ENCODE assay signal across 12 cellular contexts in the genomic region with DNA sequence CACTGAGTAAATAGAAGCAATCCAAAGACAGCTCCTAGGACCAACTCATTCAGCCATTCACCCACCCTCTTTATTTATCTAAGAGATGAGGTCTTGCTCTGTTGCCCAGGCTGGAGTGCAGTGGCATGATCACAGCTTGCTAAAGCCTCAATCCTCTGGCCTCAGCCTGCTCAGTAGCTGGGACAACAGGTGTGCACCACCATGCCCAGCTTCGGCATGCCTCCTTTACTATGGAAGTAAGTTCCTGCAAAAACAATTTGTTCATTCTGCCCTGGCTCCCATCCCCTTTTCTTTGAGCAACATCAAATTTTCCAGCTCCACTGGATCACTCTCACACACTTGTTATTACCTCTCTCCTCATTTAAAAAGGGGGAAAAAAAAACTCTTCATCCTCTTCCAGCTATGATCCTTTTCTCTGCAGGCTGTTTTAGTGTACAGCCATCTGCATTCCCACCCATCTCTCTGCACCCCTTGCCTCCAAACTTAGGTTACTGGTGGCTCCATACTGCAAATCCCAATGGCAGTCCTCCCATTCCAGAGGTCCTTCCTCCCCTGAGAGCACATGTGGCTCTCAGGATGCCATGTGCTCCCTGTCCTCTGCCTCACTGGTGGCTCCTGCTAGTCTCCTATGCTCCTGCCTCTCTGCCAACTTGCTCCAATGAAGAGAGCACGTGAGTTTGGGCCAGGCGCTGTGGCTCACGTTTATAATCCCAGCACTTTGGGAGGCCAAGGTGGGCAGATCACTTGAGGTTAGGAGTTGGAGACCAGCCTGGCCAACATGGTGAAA. TPM values are rescaled to one million over a fixed set of nuclear protein-coding genes. Genes with fewer than 3 reads are reported as not detected.
DNase-seq lines count a peak whose midpoint lies in the region; ATAC-seq and TF ChIP-seq lines count a peak whose summit lies in the region.
"Had no signal": no experiment of that assay in that cellular context is flagged by ENCODE, and none has a peak within 500 bp of the region (broad histone marks: within the 10 kb centered on the region; RNA-seq: fewer than 3 reads in every experiment).

No MANE protein-coding gene starts in this region.

- ATAC-seq in CD4-positive, alpha-beta T cell (ENCODE audit: poor library complexity): no peak
- ATAC-seq in PC-3: no peak
- ATAC-seq in HG02884 (IDR thresholded peaks at IDR 0.05; ENCODE audit: unreplicated experiment): no peak
- no peak for ATAC-seq in GM18498 (IDR thresholded peaks at IDR 0.05; ENCODE audit: unreplicated experiment)

- no peaks in the 10 kb centered on the region for H3F3A ChIP-seq in PC-3 (ENCODE audit: low read length, unreplicated experiment)

- H3K4me3 ChIP-seq in PC-3 (ENCODE audit: low read length): no peak overlapping the region

- H4K20me1 ChIP-seq in PC-3 (ENCODE audit: low read length): peaks cover 23% of the 10 kb centered on the region; the same call in 1 of the 2 replicates

- H3K27me3 ChIP-seq in CD4-positive, alpha-beta T cell (ENCODE audit: control insufficient read depth, insufficient read depth, low read length): no peaks in the 10 kb centered on the region
- H3K27me3 ChIP-seq in PC-3 (ENCODE audit: low read length): no peaks in the 10 kb centered on the region

- H3K9me3 ChIP-seq in CD4-positive, alpha-beta T cell (ENCODE audit: control insufficient read depth, low read length): no peaks in the 10 kb centered on the region
- no peaks in the 10 kb centered on the region for H3K9me3 ChIP-seq in PC-3 (ENCODE audit: low read length)

- H3K27ac ChIP-seq in CD4-positive, alpha-beta T cell (ENCODE audit: low read depth, low read length): no peak overlapping the region
- H3K27ac ChIP-seq in PC-3 (ENCODE audit: low read length): no peak overlapping the region

- no peaks in the 10 kb centered on the region for H3K9me3 Mint-ChIP-seq in CD4-positive, alpha-beta T cell
- H3K9me3 Mint-ChIP-seq in immature natural killer cell: no peaks in the 10 kb centered on the region
- H3K9me3 Mint-ChIP-seq in CD14-positive monocyte: peaks cover 0 to 1% (median 0%) of the 10 kb centered on the region in 7 donors

- peaks cover 14% of the 10 kb centered on the region; the same call in 1 of the 2 replicates for H3K4me1 ChIP-seq in PC-3 (ENCODE audit: insufficient read depth, low read length)

- H3K9me2 ChIP-seq in PC-3 (replicated peaks; ENCODE audit: low read length): no peaks in the 10 kb centered on the region

- intact Hi-C loops in CD4-positive, alpha-beta T cell (cut with DNase I, micrococcal nuclease): loop anchor here in 1 of 2 experiments (1.0 kb wide), 1 partner anchor 21 kb away; no protein-coding TSS in a partner anchor
- intact Hi-C loops in PC-3 (cut with micrococcal nuclease) (no loop called here), CD14-positive monocyte (cut with micrococcal nuclease) (no loop called here)

- no peak overlapping the region for H2AFZ ChIP-seq in PC-3 (ENCODE audit: low read length)

- peak overlapping the region; percentile 49 for H3K27ac Mint-ChIP-seq in CD4-positive, alpha-beta T cell
- H3K27ac Mint-ChIP-seq in immature natural killer cell (peak overlapping the region in 1 of 6 donors; percentile 64), CD14-positive monocyte (peak overlapping the region in 1 of 7 donors; percentile 23)

- H3K36me3 Mint-ChIP-seq in CD4-positive, alpha-beta T cell (ENCODE audit: low read depth): peaks cover 40% of the 10 kb centered on the region
- H3K36me3 Mint-ChIP-seq in immature natural killer cell (peaks cover 0 to 8% (median 3%) of the 10 kb centered on the region in 3 donors), CD14-positive monocyte (peaks cover 36 to 52% of the 10 kb centered on the region in 2 donors)

- POLR2A ChIA-PET in CD4-positive, alpha-beta T cell (lab: Charles Lee): no interaction called here
- POLR2A ChIA-PET in PC-3 (lab: Charles Lee; ENCODE audit: unreplicated experiment): interaction anchor here (0.6 kb wide), 1 partner anchor 11 kb away, joined by 5 read pairs; no protein-coding TSS in a partner anchor

- H3K4me2 ChIP-seq in PC-3 (ENCODE audit: low read length): peak overlapping the region; percentile 22

- BruUV-seq in PC-3 (replicated peaks; lab: Mats Ljungman, UMichigan): no TSS peak

- H3K27me3 Mint-ChIP-seq in CD4-positive, alpha-beta T cell: no peaks in the 10 kb centered on the region
- H3K27me3 Mint-ChIP-seq in immature natural killer cell (ENCODE audit: low read depth in 3 of 3) (peaks cover 2 to 9% (median 9%) of the 10 kb centered on the region in 3 donors), CD14-positive monocyte (ENCODE audit: low read depth in 3 of 3) (peaks cover 0 to 1% (median 0%) of the 10 kb centered on the region in 3 donors)

- no peak for DNase-seq in CD4-positive, alpha-beta T cell
- DNase-seq in PC-3 (no peak), immature natural killer cell (no peak), CD14-positive monocyte (ENCODE audit: low spot score) (no peak)
- DNase-seq: effector memory CD4-positive, alpha-beta T cell; GDM1; Kasumi-1; NCI-H2029 treated with DMSO at 0.1 percent for 48 hours; stimulated activated CD4-positive, alpha-beta T cell treated with anti-CD3 and anti-CD28 coated beads, Interleukin-12 subunit alpha, Interleukin-12 subunit beta, amount 100 ng/mL, for 4 hours had no signal

- H3K79me2 ChIP-seq in PC-3 (ENCODE audit: low read length): peaks cover 50% of the 10 kb centered on the region

- no peak for TF ChIP-seq CTCF in CD4-positive, alpha-beta T cell (IDR thresholded peaks at IDR 0.05)
- no peak for TF ChIP-seq CTCF in PC-3 (conservative IDR thresholded peaks at IDR 0.05; ENCODE audit: low read depth, low read length)
- TF ChIP-seq CTCF in CD14-positive monocyte (IDR thresholded peaks at IDR 0.05): no peak

- no peak overlapping the region for H3K9ac ChIP-seq in PC-3 (ENCODE audit: low read length)

- CTCF ChIA-PET in CD4-positive, alpha-beta T cell (lab: Charles Lee): no interaction called here
- CTCF ChIA-PET in PC-3 (lab: Charles Lee): no interaction called here

- H3K4me3 Mint-ChIP-seq in CD4-positive, alpha-beta T cell: peak overlapping the region; percentile 73
- H3K4me3 Mint-ChIP-seq in immature natural killer cell (peak overlapping the region in 4 of 5 donors; percentile 44 to 98 (median 76)), CD14-positive monocyte (no peak overlapping the region)

- peaks cover 44% of the 10 kb centered on the region for H3K4me1 Mint-ChIP-seq in CD4-positive, alpha-beta T cell (ENCODE audit: low read depth)
- H3K4me1 Mint-ChIP-seq in immature natural killer cell (peaks cover 37 to 44% of the 10 kb centered on the region in 2 donors), CD14-positive monocyte (peaks cover 44% of the 10 kb centered on the region)

- peaks cover 27% of the 10 kb centered on the region; the same call in 1 of the 2 replicates for H3K36me3 ChIP-seq in PC-3 (ENCODE audit: low read depth, low read length)

RNA-seq across cellular contexts. Expression of gene ELOF1, which starts 2.2 kb away (rescaled TPM):
- total RNA-seq in CD4-positive, alpha-beta T cell: 10 to 100 TPM; 31.8 to 33.2 TPM
- total RNA-seq in PC-3 (2014; rRNA removed): 91.9 and 105 TPM in 2 replicates
- polyA plus RNA-seq in immature natural killer cell: 100 to 1,000 TPM in 1 of 3 donors, 10 to 100 TPM in 2; 88.4 to 102 (median 98.3) TPM
- polyA plus RNA-seq in CD14-positive monocyte: 10 to 100 TPM; 77.5 to 95.5 TPM

RNA-seq across cellular contexts. Expression of gene CNN1, which starts 18.2 kb away (rescaled TPM):
- total RNA-seq in CD4-positive, alpha-beta T cell: not detected
- 0.77 TPM in 1 of 2 replicates, not detected in the other for total RNA-seq in PC-3 (2014; rRNA removed)
- polyA plus RNA-seq in immature natural killer cell: not detected
- not detected for polyA plus RNA-seq in CD14-positive monocyte
- total RNA-seq: activated CD8-positive, alpha-beta memory T cell treated with anti-CD3 and anti-CD28 coated beads for 36 hours had no signal

RNA-seq across cellular contexts. Expression of gene ACP5, which starts 20.6 kb away (rescaled TPM):
- 10 to 100 TPM; 13.4 to 15.3 TPM for total RNA-seq in CD4-positive, alpha-beta T cell
- not detected in 2 replicates for total RNA-seq in PC-3 (2014; rRNA removed)
- polyA plus RNA-seq in immature natural killer cell: 10 to 100 TPM; 10.9 to 14.0 (median 13.9) TPM
- polyA plus RNA-seq in CD14-positive monocyte: 10 to 100 TPM; 20.1 to 31.2 TPM

RNA-seq across cellular contexts. Expression of gene ECSIT, which starts 27.9 kb away (rescaled TPM):
- 10 to 100 TPM; 27.2 to 27.4 TPM for total RNA-seq in CD4-positive, alpha-beta T cell
- total RNA-seq in PC-3 (2014; rRNA removed): 126 and 156 TPM in 2 replicates
- polyA plus RNA-seq in immature natural killer cell (10 to 100 TPM; 25.6 to 29.4 (median 26.2) TPM), CD14-positive monocyte (10 to 100 TPM; 26.4 to 28.3 TPM)

RNA-seq across cellular contexts. Expression of gene ZNF627, which starts 40.5 kb away (rescaled TPM):
- 10 to 100 TPM; 11.7 to 12.7 TPM for total RNA-seq in CD4-positive, alpha-beta T cell
- 8.5 and 14.2 TPM in 2 replicates for total RNA-seq in PC-3 (2014; rRNA removed)
- polyA plus RNA-seq in immature natural killer cell (1 to 10 TPM; 6.1 to 9.6 (median 6.9) TPM), CD14-positive monocyte (1 to 10 TPM; 3.4 to 3.7 TPM)

Comparison
In these comparisons a context has a peak if more than half of its experiments do, and no peak if none do; other contexts are left out.
1. H3K4me3 Mint-ChIP-seq: peak in CD4-positive, alpha-beta T cell (single experiment) and immature natural killer cell (4 of 5); none in CD14-positive monocyte (0 of 2).
2. RNA of gene ACP5, which starts 20.6 kb away (total RNA-seq): 13.4 to 15.3 TPM in CD4-positive, alpha-beta T cell; not detected in PC-3; every median in the first group is over 10 times any median in the second.